In the genomic region with DNA sequence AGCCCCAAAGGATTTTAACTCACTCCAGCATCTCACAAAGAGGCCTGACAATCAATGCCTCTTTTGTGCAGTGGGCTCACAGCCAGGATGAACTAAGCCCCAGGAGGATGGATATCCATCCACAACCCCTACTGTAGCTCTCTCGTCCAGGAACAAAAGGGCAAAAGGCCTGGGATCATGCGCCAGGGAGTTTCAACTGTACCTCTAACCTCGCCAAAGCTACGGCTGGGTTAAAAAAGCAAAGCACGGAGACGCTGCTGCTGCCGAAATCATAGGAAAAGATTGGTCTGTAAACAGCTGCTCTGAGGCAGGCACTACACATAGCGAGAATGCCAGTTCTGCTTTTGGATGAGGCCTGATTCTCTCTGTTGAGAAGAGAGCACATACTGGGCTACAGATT, we compare ENCODE assay signal across 19 cellular contexts. TPM values are rescaled to one million over a fixed set of nuclear protein-coding genes. Genes with fewer than 3 reads are reported as not detected.
A peak's percentile ranks its signal among the peaks of the same experiment; 100 is the strongest.
DNase-seq lines count a peak whose midpoint lies in the region; ATAC-seq and TF ChIP-seq lines count a peak whose summit lies in the region.
"Had no signal": no experiment of that assay in that cellular context is flagged by ENCODE, and none has a peak within 500 bp of the region (broad histone marks: within the 10 kb centered on the region; RNA-seq: fewer than 3 reads in every experiment).

No MANE protein-coding gene starts in this region.

- no peak overlapping the region for H2AFZ ChIP-seq in PC-3 (ENCODE audit: low read length)
- H2AFZ ChIP-seq: parathyroid adenoma, PC-9 had no signal

- H3K4me3 ChIP-seq in Peyer's patch (no peak overlapping the region), fibroblast of mammary gland (ENCODE audit: control insufficient read depth, low read depth, low read length) (no peak overlapping the region), testis (no peak overlapping the region), PC-3 (ENCODE audit: low read length) (no peak overlapping the region)
- H3K4me3 ChIP-seq: BLaER1 treated with 17β-estradiol and CSF1 and Interleukin-3, amounts not matched to agents 10 nM and 100 nM; HAP-1; left lung; PC-9 had no signal

- no peak for DNase-seq in Peyer's patch
- peak; percentile 32 for DNase-seq in fibroblast of mammary gland (ENCODE audit: low read depth)
- DNase-seq in myocyte (ENCODE audit: low read depth), result peak; percentile 54
- DNase-seq in testis, result peak; percentile 75
- DNase-seq in AG08395 (ENCODE audit: low spot score), result no peak
- no peak for DNase-seq in PC-3
- DNase-seq in kidney tubule cell (ENCODE audit: low spot score), result no peak
- DNase-seq in NCI-H82 treated with DMSO at 0.1 percent for 48 hours (lab: John Stamatoyannopoulos, UW; ENCODE audit: unreplicated experiment), result no peak
- DNase-seq: activated naive CD8-positive, alpha-beta T cell treated with anti-CD3 and anti-CD28 coated beads, Interleukin-2, amount 10 ng/mL, durations not matched to agents 7 days and 5 days; left lung; PC-9; stimulated activated CD4-positive, alpha-beta T cell treated with anti-CD3 and anti-CD28 coated beads, Interleukin-4, amount 100 ng/mL, for 1 hour; T-helper 1 cell had no signal

- H3K9ac ChIP-seq in PC-3 (ENCODE audit: low read length), result no peak overlapping the region
- H3K9ac ChIP-seq: BLaER1 treated with 17β-estradiol and CSF1 and Interleukin-3, amounts not matched to agents 10 nM and 100 nM; parathyroid adenoma had no signal

- no peaks in the 10 kb centered on the region for H3K9me2 ChIP-seq in PC-3 (replicated peaks; ENCODE audit: low read length)

- H3K27me3 ChIP-seq in Peyer's patch (no peaks in the 10 kb centered on the region), testis (no peaks in the 10 kb centered on the region), PC-3 (ENCODE audit: low read length) (peaks cover 87% of the 10 kb centered on the region)
- H3K27me3 ChIP-seq: BLaER1 treated with 17β-estradiol and CSF1 and Interleukin-3, amounts not matched to agents 10 nM and 100 nM; left lung had no signal

- TF ChIP-seq CTCF in Peyer's patch (IDR thresholded peaks at IDR 0.05), result no peak
- no peak for TF ChIP-seq CTCF in fibroblast of mammary gland (conservative IDR thresholded peaks at IDR 0.05; ENCODE audit: control insufficient read depth, insufficient read depth, low read depth, low read length)
- no peak for TF ChIP-seq CTCF in testis (IDR thresholded peaks at IDR 0.05)
- TF ChIP-seq CTCF in PC-3 (conservative IDR thresholded peaks at IDR 0.05; ENCODE audit: low read depth, low read length), result no peak

- H3F3A ChIP-seq in PC-3 (ENCODE audit: low read length, unreplicated experiment), result no peaks in the 10 kb centered on the region

- CTCF ChIA-PET in PC-3 (lab: Charles Lee), result no interaction called here

- H3K27ac ChIP-seq in Peyer's patch (peak overlapping the region in 3 of 4 donors; percentile 12 to 33 (median 31)), testis (no peak overlapping the region), PC-3 (ENCODE audit: low read length) (no peak overlapping the region)
- H3K27ac ChIP-seq: BLaER1 treated with 17β-estradiol and CSF1 and Interleukin-3, amounts not matched to agents 10 nM and 100 nM; left lung; parathyroid adenoma; PC-9 had no signal

- ATAC-seq in PC-3, result no peak
- ATAC-seq: activated CD4-positive, CD25-positive, alpha-beta regulatory T cell treated with anti-CD3 and anti-CD28 coated beads, Interleukin-2, amount 50 U/mL, for 24 hours; left lung had no signal

- no peaks in the 10 kb centered on the region for H3K9me3 ChIP-seq in Peyer's patch
- H3K9me3 ChIP-seq in testis, result no peaks in the 10 kb centered on the region
- H3K9me3 ChIP-seq in PC-3 (ENCODE audit: low read length), result 0 out of 2 replicates have a peak, but pooled peaks cover 2% of the 10 kb centered on the region
- H3K9me3 ChIP-seq: HAP-1 had no signal

- H3K4me1 ChIP-seq in Peyer's patch (peaks cover 0 to 15% (median 0%) of the 10 kb centered on the region in 4 donors), testis (peaks cover 30% of the 10 kb centered on the region), PC-3 (ENCODE audit: insufficient read depth, low read length) (no peaks in the 10 kb centered on the region)
- H3K4me1 ChIP-seq: HAP-1 had no signal

- no peak overlapping the region for H3K4me2 ChIP-seq in PC-3 (ENCODE audit: low read length)
- H3K4me2 ChIP-seq: BLaER1 treated with 17β-estradiol and CSF1 and Interleukin-3, amounts not matched to agents 10 nM and 100 nM; PC-9 had no signal

- no TSS peak for BruUV-seq in PC-3 (replicated peaks; lab: Mats Ljungman, UMichigan)

- TF ChIP-seq POLR2A in Peyer's patch (IDR thresholded peaks at IDR 0.05) (no peak), testis (IDR thresholded peaks at IDR 0.05) (no peak)

- no peaks in the 10 kb centered on the region for H3K79me2 ChIP-seq in PC-3 (ENCODE audit: low read length)

- intact Hi-C loops in testis (cut with DNase I; ENCODE audit: low total_unique reads) (no loop called here), PC-3 (cut with micrococcal nuclease) (no loop called here)

- WGBS in testis, 2 donors, result 62 to 66% methylated on average over 8 of the region's 8 CpGs

- POLR2A ChIA-PET in PC-3 (lab: Charles Lee; ENCODE audit: unreplicated experiment), result no interaction called here

- no peaks in the 10 kb centered on the region for H4K20me1 ChIP-seq in PC-3 (ENCODE audit: low read length)
- H4K20me1 ChIP-seq: BLaER1 treated with 17β-estradiol and CSF1 and Interleukin-3, amounts not matched to agents 10 nM and 100 nM had no signal

- no peaks in the 10 kb centered on the region for H3K36me3 ChIP-seq in Peyer's patch
- H3K36me3 ChIP-seq in testis (ENCODE audit: low read depth, missing control alignments), result no peaks in the 10 kb centered on the region
- H3K36me3 ChIP-seq in PC-3 (ENCODE audit: low read depth, low read length), result no peaks in the 10 kb centered on the region
- H3K36me3 ChIP-seq: BLaER1 treated with 17β-estradiol and CSF1 and Interleukin-3, amounts not matched to agents 10 nM and 100 nM; HAP-1; left lung had no signal

RNA-seq across cellular contexts. Expression of a gene that starts 32.1 kb away (rescaled TPM):
- 1 to 10 TPM; 1.7 to 4.7 (median 3.8) TPM for total RNA-seq in Peyer's patch
- 21.5 and 25.2 TPM in 2 replicates for total RNA-seq in myocyte
- 13.8 TPM for polyA plus RNA-seq in myocyte (2012)
- total RNA-seq in testis, result 10 to 100 TPM; 26.0 to 35.8 TPM
- polyA plus RNA-seq in testis (ENCODE audit: insufficient read depth, low read depth, low replicate concordance), result 25.6 TPM
- not detected in 2 replicates for total RNA-seq in PC-3 (2014; rRNA removed)
- total RNA-seq: activated naive CD8-positive, alpha-beta T cell treated with anti-CD3 and anti-CD28 coated beads, Interleukin-2, amount 10 ng/mL, durations not matched to agents 7 days and 5 days; M059J; PC-9 had no signal

RNA-seq across cellular contexts. Expression of a gene that starts 50.6 kb away (rescaled TPM):
- total RNA-seq in Peyer's patch, result not detected
- total RNA-seq in myocyte, result not detected in 2 replicates
- not detected for polyA plus RNA-seq in myocyte (2012)
- 10 to 100 TPM in 1 of 2 donors, 1 to 10 TPM in 1; 1.2 to 11.7 TPM for total RNA-seq in testis
- polyA plus RNA-seq in testis (ENCODE audit: insufficient read depth, low read depth, low replicate concordance), result 10.5 TPM
- total RNA-seq in PC-3 (2014; rRNA removed), result not detected in 2 replicates
- total RNA-seq: activated naive CD8-positive, alpha-beta T cell treated with anti-CD3 and anti-CD28 coated beads, Interleukin-2, amount 10 ng/mL, durations not matched to agents 7 days and 5 days; frontal cortex; M059J; PC-9 had no signal

Comparison
In these comparisons a context has a peak if more than half of its experiments do, and no peak if none do; other contexts are left out.
1. DNase-seq: peak in fibroblast of mammary gland (single experiment), myocyte (single experiment) and testis (single experiment); none in Peyer's patch (0 of 3), AG08395 (single experiment), PC-3 (single experiment), kidney tubule cell (single experiment) and NCI-H82 treated with DMSO at 0.1 percent for 48 hours (single experiment).
2. H3K27ac ChIP-seq: peak in Peyer's patch (3 of 4); none in testis (0 of 2) and PC-3 (single experiment).